15 cellular contexts compared by ENCODE assay signal in the genomic region with DNA sequence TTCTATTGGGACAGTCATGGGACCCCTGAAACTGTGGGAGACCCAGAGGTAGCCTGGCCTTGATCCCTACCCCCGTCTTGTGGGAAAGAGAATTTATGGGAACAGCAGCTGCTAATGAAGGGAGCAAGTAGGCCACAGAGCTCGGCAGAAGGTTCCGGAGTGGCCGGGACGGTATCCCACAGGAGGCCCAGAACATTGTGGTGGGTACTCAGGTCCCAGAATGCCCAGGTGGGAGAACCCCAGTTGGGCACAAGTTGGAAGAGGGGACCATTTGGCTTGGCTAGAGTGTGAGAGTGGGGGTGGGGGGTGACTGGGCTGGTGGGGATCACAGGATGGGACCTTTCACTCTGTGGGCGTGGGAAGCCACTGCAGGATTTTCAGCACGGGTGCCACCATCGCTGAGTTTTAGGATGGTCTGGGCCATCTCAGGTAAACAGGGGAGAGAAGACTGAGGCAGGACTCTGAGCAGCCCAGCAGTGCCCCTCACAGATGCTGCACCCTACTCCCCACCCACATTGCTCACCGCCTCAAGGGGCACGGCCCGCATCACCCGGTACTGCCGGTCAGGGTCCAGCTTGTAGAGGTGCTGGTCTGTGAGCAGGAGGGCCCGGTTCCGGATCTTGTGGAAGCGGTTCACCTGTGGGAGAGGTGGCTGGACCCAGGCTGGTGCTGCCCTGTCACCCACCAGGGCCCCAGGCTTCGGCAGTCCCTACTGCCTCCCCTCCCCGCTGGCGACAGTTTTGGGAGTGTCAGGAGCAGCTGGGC. TPM values are rescaled to one million over a fixed set of nuclear protein-coding genes. Genes with fewer than 3 reads are reported as not detected.
DNase-seq lines count a peak whose midpoint lies in the region; ATAC-seq and TF ChIP-seq lines count a peak whose summit lies in the region.
"Had no signal": no experiment of that assay in that cellular context is flagged by ENCODE, and none has a peak within 500 bp of the region (broad histone marks: within the 10 kb centered on the region; RNA-seq: fewer than 3 reads in every experiment).

No MANE protein-coding gene starts in this region.

- no peaks in the 10 kb centered on the region for H3K9me3 ChIP-seq in heart left ventricle
- no peaks in the 10 kb centered on the region for H3K9me3 ChIP-seq in iPS-20b (ENCODE audit: insufficient read depth, low read depth, low read length)
- no peaks in the 10 kb centered on the region for H3K9me3 ChIP-seq in suprapubic skin
- H3K9me3 ChIP-seq: MG63 had no signal

- H3K27me3 ChIP-seq in heart left ventricle = peaks cover 0 to 25% (median 6%) of the 10 kb centered on the region in 9 donors
- peaks cover 47% of the 10 kb centered on the region for H3K27me3 ChIP-seq in iPS-20b (ENCODE audit: insufficient read depth, low read length)
- H3K27me3 ChIP-seq in suprapubic skin = no peaks in the 10 kb centered on the region
- H3K27me3 ChIP-seq: MG63 had no signal

- TF ChIP-seq POLR2A in heart left ventricle (IDR thresholded peaks at IDR 0.05) (no peak), NB4 (IDR thresholded peaks at IDR 0.05; ENCODE audit: extremely low read depth, insufficient read length) (peak; percentile 10), suprapubic skin (IDR thresholded peaks at IDR 0.05) (no peak)

- TF ChIP-seq CTCF in heart left ventricle (IDR thresholded peaks at IDR 0.05) (no peak), NB4 (IDR thresholded peaks at IDR 0.05; ENCODE audit: low read depth, low read length) (no peak), suprapubic skin (IDR thresholded peaks at IDR 0.05) (no peak)

- H3K36me3 ChIP-seq in heart left ventricle (peaks cover 0 to 39% (median 0%) of the 10 kb centered on the region in 9 donors), iPS-20b (ENCODE audit: insufficient read depth, low read depth, low read length) (no peaks in the 10 kb centered on the region), suprapubic skin (no peaks in the 10 kb centered on the region)
- H3K36me3 ChIP-seq: MG63 had no signal

- no peak overlapping the region for H3K4me3 ChIP-seq in heart left ventricle
- no peak overlapping the region for H3K4me3 ChIP-seq in NB4 (ENCODE audit: low read depth, low read length)
- no peak overlapping the region for H3K4me3 ChIP-seq in iPS-20b (ENCODE audit: low read length)
- H3K4me3 ChIP-seq in suprapubic skin = no peak overlapping the region
- H3K4me3 ChIP-seq: MG63 had no signal

- TF ChIP-seq EP300 in suprapubic skin (IDR thresholded peaks at IDR 0.05) = no peak

- ATAC-seq in left cardiac atrium (no peak), heart left ventricle (no peak), GM19328 (IDR thresholded peaks at IDR 0.05; ENCODE audit: unreplicated experiment) (no peak)

- DNase-seq in left cardiac atrium (peak; percentile 12), heart left ventricle (no peak), NB4 (ENCODE audit: low read depth) (peak; percentile 12), suprapubic skin (ENCODE audit: low spot score in 2 of 2) (peak; percentile 64 to 70)
- DNase-seq in stimulated activated naive CD4-positive, alpha-beta T cell treated with Interleukin-2 at 50 U/mL for 16 hours (lab: John Stamatoyannopoulos, UW) = no peak
- DNase-seq in activated effector memory CD4-positive, alpha-beta T cell treated with anti-CD3 and anti-CD28 coated beads, Interleukin-2, amount 50 U/mL, for 16 hours = no peak
- DNase-seq: activated B cell treated with CpG ODN at 0.5 μM for 24 hours, mammary epithelial cell, MG63, NCI-H2029 treated with DMSO at 0.1 percent for 48 hours, NCI-H526 treated with DMSO at 0.1 percent for 48 hours had no signal

- WGBS in heart left ventricle, 4 donors = 96 to 97% (median 97%) methylated on average over 14 to 19 of the region's 19 CpGs
- WGBS in suprapubic skin = 98% methylated on average over 6 of the region's 19 CpGs

- H3K4me1 ChIP-seq in heart left ventricle (peaks cover 0 to 21% (median 11%) of the 10 kb centered on the region in 12 donors), iPS-20b (ENCODE audit: insufficient read depth, low read length) (no peaks in the 10 kb centered on the region), suprapubic skin (peaks cover 10% of the 10 kb centered on the region)

- H3K9ac ChIP-seq in iPS-20b (ENCODE audit: low read depth, low read length) = peak overlapping the region; percentile 11; the same call in 1 of the 2 replicates

- no peak overlapping the region for H3K27ac ChIP-seq in heart left ventricle
- H3K27ac ChIP-seq in iPS-20b (ENCODE audit: low read length) = no peak overlapping the region
- no peak overlapping the region for H3K27ac ChIP-seq in suprapubic skin
- H3K27ac ChIP-seq: skin epidermis had no signal

- intact Hi-C loops in left cardiac atrium (cut with DNase I) (no loop called here), heart left ventricle (cut with DNase I) (no loop called here)

RNA-seq across cellular contexts. Expression of a gene that starts 15.1 kb away (rescaled TPM):
- total RNA-seq in left cardiac atrium (1 to 10 TPM; 3.1 to 3.5 TPM), heart left ventricle (10 to 100 TPM in 1 of 9 donors, 1 to 10 TPM in 3, under 1 TPM in 5; 0.13 to 19.0 (median 0.79) TPM), suprapubic skin (1 to 10 TPM in 3 of 4 donors, under 1 TPM in 1; 0.68 to 4.5 (median 1.6) TPM)
- 1 to 10 TPM in 1 of 2 donors, under 1 TPM in 1; 0.65 to 1.4 TPM for polyA plus RNA-seq in heart left ventricle
- total RNA-seq: HT1080 had no signal

RNA-seq across cellular contexts. Expression of a gene that starts 36.3 kb away (rescaled TPM):
- total RNA-seq in left cardiac atrium (10 to 100 TPM; 33.5 to 36.5 TPM), heart left ventricle (10 to 100 TPM; 24.7 to 53.1 (median 27.8) TPM), suprapubic skin (10 to 100 TPM; 34.3 to 42.3 (median 35.9) TPM)
- polyA plus RNA-seq in heart left ventricle = 10 to 100 TPM; 36.0 to 68.2 TPM

Comparison
In these comparisons a context has a peak if more than half of its experiments do, and no peak if none do; other contexts are left out.
1. DNase-seq: peak in left cardiac atrium (single experiment), NB4 (single experiment) and suprapubic skin (2 of 2); none in heart left ventricle (0 of 5), stimulated activated naive CD4-positive, alpha-beta T cell treated with Interleukin-2 at 50 U/mL for 16 hours (single experiment) and activated effector memory CD4-positive, alpha-beta T cell treated with anti-CD3 and anti-CD28 coated beads, Interleukin-2, amount 50 U/mL, for 16 hours (single experiment).